15 cellular contexts compared by ENCODE assay signal in genomic region chr5:138570871-138571270, GRCh38.
"Had no signal": no experiment of that assay in that cellular context is flagged by ENCODE, and none has a peak within 500 bp of the region (broad histone marks: within the 10 kb centered on the region; RNA-seq: fewer than 3 reads in every experiment).

No MANE protein-coding gene starts in this region.

- H3K27ac Mint-ChIP-seq: activated CD4-positive, alpha-beta T cell treated with anti-CD3 and anti-CD28 coated beads for 36 hours; nephron progenitor cell had no signal

- ATAC-seq: activated CD4-positive, alpha-beta T cell treated with anti-CD3 and anti-CD28 coated beads for 36 hours; heart right ventricle; left lobe of liver had no signal

- H3K4me3 ChIP-seq: coronary artery, heart right ventricle, thyroid gland had no signal

- H3K27ac ChIP-seq: coronary artery, heart right ventricle, thyroid gland, WERI-Rb-1 had no signal

- H3K4me3 Mint-ChIP-seq: activated CD4-positive, alpha-beta T cell treated with anti-CD3 and anti-CD28 coated beads for 36 hours; nephron progenitor cell had no signal

- DNase-seq: activated CD4-positive, alpha-beta T cell treated with anti-CD3 and anti-CD28 coated beads for 36 hours; activated CD8-positive, alpha-beta memory T cell treated with anti-CD3 and anti-CD28 coated beads for 24 hours; activated effector memory CD4-positive, alpha-beta T cell treated with Interleukin-2 at 50 U/mL for 16 hours; caudate nucleus; effector CD4-positive, alpha-beta T cell; heart right ventricle; islet precursor cell; mammary epithelial cell; nephron progenitor cell; stimulated activated CD4-positive, alpha-beta T cell treated with anti-CD3 and anti-CD28 coated beads, Interleukin-15, amount 100 ng/mL, for 24 hours; stimulated activated CD4-positive, alpha-beta T cell treated with anti-CD3 and anti-CD28 coated beads, Interleukin-4, amount 100 ng/mL, for 24 hours; thyroid gland; WERI-Rb-1 had no signal

- H3K9me3 ChIP-seq: heart right ventricle, thyroid gland had no signal

- H3K27me3 ChIP-seq: heart right ventricle, thyroid gland had no signal

- H3K27me3 Mint-ChIP-seq: activated CD4-positive, alpha-beta T cell treated with anti-CD3 and anti-CD28 coated beads for 36 hours had no signal
